In the genomic region with DNA sequence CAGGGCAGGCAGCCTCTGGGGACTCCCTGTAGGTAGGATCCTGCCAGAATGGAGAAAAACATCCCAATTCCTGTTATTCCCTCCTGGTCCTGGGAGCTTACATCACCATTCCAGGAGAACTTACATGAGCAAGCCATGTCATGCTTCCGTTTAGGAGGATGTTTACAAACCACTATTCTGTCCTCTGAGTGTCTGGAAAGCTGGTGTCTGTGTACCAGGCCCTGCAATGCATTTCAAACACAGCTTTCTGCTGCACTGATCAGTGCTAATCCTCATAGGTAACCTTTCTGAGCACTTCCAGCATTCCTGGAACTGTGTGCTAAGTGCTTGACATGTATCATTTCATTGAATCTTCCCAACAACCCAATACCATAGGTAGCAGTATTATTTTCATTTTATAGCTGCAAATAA, we compare ENCODE assay signal across 11 cellular contexts. TPM values are rescaled to one million over a fixed set of nuclear protein-coding genes. Genes with fewer than 3 reads are reported as not detected.
A peak's percentile ranks its signal among the peaks of the same experiment; 100 is the strongest.
DNase-seq lines count a peak whose midpoint lies in the region; ATAC-seq, FAIRE-seq and TF ChIP-seq lines count a peak whose summit lies in the region.
"Had no signal": no experiment of that assay in that cellular context is flagged by ENCODE, and none has a peak within 500 bp of the region (broad histone marks: within the 10 kb centered on the region; RNA-seq: fewer than 3 reads in every experiment).

No MANE protein-coding gene starts in this region.

- H3K4me3 ChIP-seq in BLaER1 treated with 17β-estradiol and CSF1 and Interleukin-3, amounts not matched to agents 10 nM and 100 nM = no peak overlapping the region

- no peaks in the 10 kb centered on the region for H4K20me1 ChIP-seq in BLaER1 treated with 17β-estradiol and CSF1 and Interleukin-3, amounts not matched to agents 10 nM and 100 nM

- H3K4me1 Mint-ChIP-seq in mesothelial cell of epicardium = peaks cover 39% of the 10 kb centered on the region

- H3K9me3 Mint-ChIP-seq in mesothelial cell of epicardium = no peaks in the 10 kb centered on the region
- H3K9me3 Mint-ChIP-seq: CD4-positive, alpha-beta memory T cell; stimulated activated naive CD8-positive, alpha-beta T cell treated with anti-CD3 and anti-CD28 coated beads, Interleukin-15, amount 100 ng/mL, for 72 hours had no signal

- peak; percentile 64 for DNase-seq in NCI-H2029 treated with DMSO at 0.1 percent for 48 hours (lab: John Stamatoyannopoulos, UW)
- peak; percentile 65 to 82 for DNase-seq in dermis microvascular lymphatic vessel endothelial cell (ENCODE audit: low read depth in 2 of 2)
- no peak for DNase-seq in mesothelial cell of epicardium (ENCODE audit: low spot score in 2 of 2, unreplicated experiment in 2 of 2)
- no peak for DNase-seq in D721Med (ENCODE audit: insufficient read length, low spot score)
- no peak for DNase-seq in ACHN
- no peak for DNase-seq in GDM1 (lab: John Stamatoyannopoulos, UW)
- DNase-seq: CD4-positive, alpha-beta memory T cell; stimulated activated naive CD8-positive, alpha-beta T cell treated with anti-CD3 and anti-CD28 coated beads, Interleukin-15, amount 100 ng/mL, for 72 hours had no signal

- no peaks in the 10 kb centered on the region for H3K36me3 Mint-ChIP-seq in mesothelial cell of epicardium
- H3K36me3 Mint-ChIP-seq: CD4-positive, alpha-beta memory T cell had no signal

- peak overlapping the region; percentile 20 to 86 (median 47); a peak in 21 of 22 replicates for H3K4me2 ChIP-seq in BLaER1 treated with 17β-estradiol and CSF1 and Interleukin-3, amounts not matched to agents 10 nM and 100 nM

- no peaks in the 10 kb centered on the region for H3K9me3 ChIP-seq in BLaER1 treated with 17β-estradiol and CSF1 and Interleukin-3, amounts not matched to agents 10 nM and 100 nM (replicated peaks in 1 of 11)

- no peak for FAIRE-seq in D721Med (lab: Jason Lieb, UNC)
- FAIRE-seq: islet of Langerhans had no signal

- H3K27ac Mint-ChIP-seq in mesothelial cell of epicardium = peak overlapping the region; percentile 94
- H3K27ac Mint-ChIP-seq: CD4-positive, alpha-beta memory T cell had no signal

- peak overlapping the region in 2 of 11 experiments; percentile 3 to 34; a peak in 2 of 22 replicates for H3K27ac ChIP-seq in BLaER1 treated with 17β-estradiol and CSF1 and Interleukin-3, amounts not matched to agents 10 nM and 100 nM

- in situ Hi-C loops in ACHN (cut with HindIII; ENCODE audit: low pct_ligation_motif_present, low pct_unique_long_range_greater_than_20kb, low sequenced_read_pairs) = no loop called here

- no peaks in the 10 kb centered on the region for H3K36me3 ChIP-seq in BLaER1 treated with 17β-estradiol and CSF1 and Interleukin-3, amounts not matched to agents 10 nM and 100 nM

- H3K4me1 ChIP-seq in BLaER1 treated with 17β-estradiol and CSF1 and Interleukin-3, amounts not matched to agents 10 nM and 100 nM = peaks cover 26 to 81% (median 36%) of the 10 kb centered on the region in 10 experiments

- TF ChIP-seq POLR2A in GM18505 (IDR thresholded peaks at IDR 0.05; ENCODE audit: borderline replicate concordance, extremely low read depth, insufficient read depth, insufficient read length) = no peak

- H3K9ac ChIP-seq in BLaER1 treated with 17β-estradiol and CSF1 and Interleukin-3, amounts not matched to agents 10 nM and 100 nM = no peak overlapping the region

- ATAC-seq in GM18505 (IDR thresholded peaks at IDR 0.05; ENCODE audit: unreplicated experiment) = no peak
- ATAC-seq: stimulated activated naive CD8-positive, alpha-beta T cell treated with anti-CD3 and anti-CD28 coated beads, Interleukin-15, amount 100 ng/mL, for 72 hours had no signal

- H3K27me3 ChIP-seq in BLaER1 treated with 17β-estradiol and CSF1 and Interleukin-3, amounts not matched to agents 10 nM and 100 nM = no peaks in the 10 kb centered on the region

- no peaks in the 10 kb centered on the region for H3K27me3 Mint-ChIP-seq in mesothelial cell of epicardium (ENCODE audit: low read depth)
- H3K27me3 Mint-ChIP-seq: CD4-positive, alpha-beta memory T cell; stimulated activated naive CD8-positive, alpha-beta T cell treated with anti-CD3 and anti-CD28 coated beads, Interleukin-15, amount 100 ng/mL, for 72 hours had no signal

- TF ChIP-seq CTCF in mesothelial cell of epicardium (IDR thresholded peaks at IDR 0.05; ENCODE audit: unreplicated experiment) = no peak
- TF ChIP-seq CTCF in D721Med (IDR thresholded peaks at IDR 0.05; ENCODE audit: insufficient read depth, missing control alignments) = no peak

- no peak overlapping the region for H3K4me3 Mint-ChIP-seq in mesothelial cell of epicardium
- H3K4me3 Mint-ChIP-seq: CD4-positive, alpha-beta memory T cell had no signal

RNA-seq across cellular contexts. Expression of a gene that starts 19.8 kb away (rescaled TPM):
- total RNA-seq in dermis microvascular lymphatic vessel endothelial cell (0.13 and 0.63 TPM in 2 replicates), mesothelial cell of epicardium (4.5 to 7.1 TPM (median 5.4 TPM) in 3 replicates)

Comparison
In these comparisons a context has a peak if more than half of its experiments do, and no peak if none do; other contexts are left out.
1. DNase-seq: peak in NCI-H2029 treated with DMSO at 0.1 percent for 48 hours (single experiment) and dermis microvascular lymphatic vessel endothelial cell (2 of 2); none in mesothelial cell of epicardium (0 of 2), D721Med (single experiment), ACHN (single experiment) and GDM1 (single experiment).